Comparison of ENCODE assay signal across 17 cellular contexts in the genomic region with DNA sequence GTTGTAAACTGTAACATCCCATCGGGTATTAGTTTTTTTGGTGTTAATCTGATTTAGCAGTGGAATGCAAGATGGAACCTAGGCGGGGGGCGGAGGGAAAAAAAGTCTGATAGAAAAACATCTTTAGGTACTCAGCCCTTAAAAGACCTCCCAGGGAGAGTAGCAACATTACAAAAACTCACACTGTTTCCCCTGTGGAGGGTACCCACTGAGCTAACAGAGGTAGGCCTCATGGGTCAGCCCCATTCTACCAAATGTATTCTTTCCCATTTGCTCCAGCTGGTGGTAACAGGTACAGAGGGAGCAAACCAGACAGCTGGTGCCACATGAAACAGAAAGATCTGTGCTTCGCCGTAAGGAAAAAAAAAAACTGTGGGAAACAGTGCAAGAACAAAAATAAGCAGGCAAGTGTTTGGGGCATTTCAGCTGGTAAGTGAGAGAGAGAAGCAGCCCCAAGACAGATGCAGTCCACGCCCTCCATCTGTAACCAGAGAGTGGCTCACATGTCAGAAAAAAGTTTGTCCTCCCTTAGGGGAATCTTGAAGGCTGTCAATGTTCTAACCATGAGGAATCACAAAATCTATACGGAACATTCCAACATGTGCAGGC.
A peak's percentile ranks its signal among the peaks of the same experiment; 100 is the strongest.
DNase-seq lines count a peak whose midpoint lies in the region; ATAC-seq, FAIRE-seq and TF ChIP-seq lines count a peak whose summit lies in the region.
"Had no signal": no experiment of that assay in that cellular context is flagged by ENCODE, and none has a peak within 500 bp of the region (broad histone marks: within the 10 kb centered on the region; RNA-seq: fewer than 3 reads in every experiment).

No MANE protein-coding gene starts in this region.

- no peak for ATAC-seq in CD4-positive, alpha-beta T cell (ENCODE audit: poor library complexity)
- ATAC-seq in WTC11: peak; percentile 85
- ATAC-seq in pancreas: no peak
- ATAC-seq: GM12878 had no signal

- no peaks in the 10 kb centered on the region for H3K27me3 ChIP-seq in CD4-positive, alpha-beta T cell (ENCODE audit: control insufficient read depth, insufficient read depth, low read length)
- H3K27me3 ChIP-seq in H7 (ENCODE audit: control insufficient read depth, insufficient read depth, low read length) (peaks cover 4% of the 10 kb centered on the region; the same call in 1 of the 2 replicates), pancreas (no peaks in the 10 kb centered on the region)
- H3K27me3 ChIP-seq: tibial nerve had no signal

- H3K4me3 Mint-ChIP-seq in CD4-positive, alpha-beta T cell: no peak overlapping the region
- H3K4me3 Mint-ChIP-seq in WTC11: 0 out of 2 replicates have a peak overlapping the region, but pooled peaks have one; percentile 1

- H3K4me1 Mint-ChIP-seq in CD4-positive, alpha-beta T cell (ENCODE audit: low read depth): peaks cover 28% of the 10 kb centered on the region
- peaks cover 21% of the 10 kb centered on the region for H3K4me1 Mint-ChIP-seq in WTC11

- H3K36me3 ChIP-seq in H7 (replicated peaks; ENCODE audit: control insufficient read depth, insufficient read depth, low read length) (no peaks in the 10 kb centered on the region), pancreas (no peaks in the 10 kb centered on the region)
- H3K36me3 ChIP-seq: BE2C, cardiac muscle cell, tibial nerve had no signal

- H3K27ac ChIP-seq in CD4-positive, alpha-beta T cell (ENCODE audit: low read depth, low read length): no peak overlapping the region
- no peak overlapping the region for H3K27ac ChIP-seq in pancreas
- H3K27ac ChIP-seq: cardiac muscle cell, tibial nerve had no signal

- no peak for TF ChIP-seq CTCF in CD4-positive, alpha-beta T cell (IDR thresholded peaks at IDR 0.05)
- TF ChIP-seq CTCF in WTC11 (IDR thresholded peaks at IDR 0.05) (no peak), pancreas (IDR thresholded peaks at IDR 0.05) (no peak)

- H3K27me3 Mint-ChIP-seq in CD4-positive, alpha-beta T cell: no peaks in the 10 kb centered on the region
- H3K27me3 Mint-ChIP-seq in WTC11 (ENCODE audit: low read depth): peaks cover 24% of the 10 kb centered on the region

- WGBS in pancreas, 2 donors: 92 to 95% methylated on average over 7 of the region's 7 CpGs

- no peak overlapping the region for H3K4me3 ChIP-seq in H7 (ENCODE audit: insufficient read depth, low read depth, low read length)
- no peak overlapping the region for H3K4me3 ChIP-seq in pancreas
- H3K4me3 ChIP-seq: cardiac muscle cell, GM12878, tibial nerve had no signal

- no peak for DNase-seq in CD4-positive, alpha-beta T cell
- DNase-seq in H7 (peak; percentile 48), WTC11 (ENCODE audit: low spot score) (no peak), myocyte (ENCODE audit: low read depth) (peak; percentile 71), D341Med (ENCODE audit: low spot score) (no peak), middle frontal gyrus (ENCODE audit: extremely low spot score, low spot score) (no peak), pancreas (no peak), amniotic stem cell (lab: John Stamatoyannopoulos, UW) (no peak)
- DNase-seq: activated CD8-positive, alpha-beta memory T cell treated with anti-CD3 and anti-CD28 coated beads for 24 hours; activated effector memory CD4-positive, alpha-beta T cell treated with anti-CD3 and anti-CD28 coated beads, Interleukin-2, amount 50 U/mL, for 16 hours; BE2C; effector CD8-positive, alpha-beta T cell; EL had no signal

- H3K27ac Mint-ChIP-seq in CD4-positive, alpha-beta T cell: peak overlapping the region; percentile 42
- H3K27ac Mint-ChIP-seq in WTC11: peak overlapping the region; percentile 17; the same call in 1 of the 2 replicates

- intact Hi-C loops in CD4-positive, alpha-beta T cell (cut with DNase I, micrococcal nuclease): loop anchor here in 1 of 2 experiments (5.0 kb wide), 1 partner anchor 532 kb away; no protein-coding TSS in a partner anchor
- intact Hi-C loops in pancreas (cut with DNase I): no loop called here

- no peak for FAIRE-seq in pancreas (lab: Jason Lieb, UNC)
- FAIRE-seq: GM12878, TTC549 had no signal

- H3K9me3 ChIP-seq in CD4-positive, alpha-beta T cell (ENCODE audit: control insufficient read depth, low read length): no peaks in the 10 kb centered on the region
- no peaks in the 10 kb centered on the region for H3K9me3 ChIP-seq in pancreas
- H3K9me3 ChIP-seq: BE2C, tibial nerve had no signal

- no peaks in the 10 kb centered on the region for H3K4me1 ChIP-seq in pancreas
- H3K4me1 ChIP-seq: BE2C had no signal

- CTCF ChIA-PET in CD4-positive, alpha-beta T cell (lab: Charles Lee): no interaction called here
- CTCF ChIA-PET in WTC11 (lab: Charles Lee): interaction anchor here (0.5 kb wide), 1 partner anchor 27 kb away, joined by 3 read pairs; no protein-coding TSS in a partner anchor

- H3K9me3 Mint-ChIP-seq in CD4-positive, alpha-beta T cell: no peaks in the 10 kb centered on the region
- no peaks in the 10 kb centered on the region for H3K9me3 Mint-ChIP-seq in WTC11

- H3K36me3 Mint-ChIP-seq in CD4-positive, alpha-beta T cell (ENCODE audit: low read depth): no peaks in the 10 kb centered on the region
- no peaks in the 10 kb centered on the region for H3K36me3 Mint-ChIP-seq in WTC11

- POLR2A ChIA-PET in CD4-positive, alpha-beta T cell (lab: Charles Lee): no interaction called here
- POLR2A ChIA-PET in WTC11 (lab: Charles Lee): interaction anchor here (0.6 kb wide), 1 partner anchor 34 kb away, joined by 5 read pairs; no protein-coding TSS in a partner anchor

TF ChIP-seq in WTC11, 78 proteins besides CTCF, POLR2A, EP300 and RAD21:
- peak; percentile 95 for TF ChIP-seq ZNF423 (CRISPR knock-in tag; IDR thresholded peaks at IDR 0.05)
- no peak for TF ChIP-seq MXD4 (CRISPR knock-in tag; IDR thresholded peaks at IDR 0.05; ENCODE audit: borderline replicate concordance)

Comparison
In these comparisons a context has a peak if more than half of its experiments do, and no peak if none do; other contexts are left out.
1. DNase-seq: peak in H7 (single experiment) and myocyte (single experiment); none in CD4-positive, alpha-beta T cell (0 of 10), WTC11 (single experiment), D341Med (single experiment), middle frontal gyrus (single experiment), pancreas (0 of 6) and amniotic stem cell (single experiment).